In genomic region chr9:121285835-121286687, GRCh38 we compare ENCODE assay signal across 8 cellular contexts. TPM values are rescaled to one million over a fixed set of nuclear protein-coding genes. Genes with fewer than 3 reads are reported as not detected.
DNase-seq lines count a peak whose midpoint lies in the region; ATAC-seq, FAIRE-seq and TF ChIP-seq lines count a peak whose summit lies in the region.

No MANE protein-coding gene starts in this region.

- H3K27me3 Mint-ChIP-seq in astrocyte (ENCODE audit: low read depth, unreplicated experiment): no peaks in the 10 kb centered on the region

- no peaks in the 10 kb centered on the region for H3K27me3 ChIP-seq in astrocyte (ENCODE audit: insufficient read depth, low read length)
- no peaks in the 10 kb centered on the region for H3K27me3 ChIP-seq in skeletal muscle tissue (ENCODE audit: control insufficient read depth in 3 of 3, insufficient read depth in 3 of 3, low read length in 3 of 3)

- H3K4me3 Mint-ChIP-seq in astrocyte (ENCODE audit: unreplicated experiment): peak overlapping the region; percentile 71

- H3K36me3 Mint-ChIP-seq in activated naive CD4-positive, alpha-beta T cell treated with anti-CD3 and anti-CD28 coated beads, Interleukin-2, amount 50 U/mL, for 72 hours: no peaks in the 10 kb centered on the region
- peaks cover 30% of the 10 kb centered on the region for H3K36me3 Mint-ChIP-seq in astrocyte (ENCODE audit: low read depth, unreplicated experiment)

- TF ChIP-seq CTCF in astrocyte (IDR thresholded peaks at IDR 0.05; ENCODE audit: insufficient read depth, low read depth, low read length): no peak

- H3K27ac ChIP-seq in astrocyte (ENCODE audit: low read depth, low read length) (peak overlapping the region; percentile 97), skeletal muscle tissue (ENCODE audit: low read depth, low read length) (peak overlapping the region; percentile 98)

- H2AFZ ChIP-seq in astrocyte (ENCODE audit: low read depth, low read length): peak overlapping the region; percentile 41

- H3K4me1 ChIP-seq in astrocyte (ENCODE audit: insufficient read depth, low read length) (peaks cover 63% of the 10 kb centered on the region), skeletal muscle tissue (ENCODE audit: control insufficient read depth in 3 of 3, insufficient read depth in 3 of 3, low read length in 3 of 3) (peaks cover 83 to 90% (median 88%) of the 10 kb centered on the region in 3 donors)

- H3K4me2 ChIP-seq in astrocyte (ENCODE audit: low read length): peak overlapping the region; percentile 81

- no peak for ATAC-seq in activated naive CD4-positive, alpha-beta T cell treated with anti-CD3 and anti-CD28 coated beads, Interleukin-2, amount 50 U/mL, for 72 hours
- ATAC-seq in GM18520 (IDR thresholded peaks at IDR 0.05; ENCODE audit: unreplicated experiment) (no peak), HG03139 (IDR thresholded peaks at IDR 0.05; ENCODE audit: unreplicated experiment) (no peak)

- peaks cover 5% of the 10 kb centered on the region for H3K36me3 ChIP-seq in astrocyte (ENCODE audit: insufficient read depth, low read length)
- peaks cover 0 to 6% (median 2%) of the 10 kb centered on the region in 3 donors for H3K36me3 ChIP-seq in skeletal muscle tissue (ENCODE audit: control insufficient read depth in 3 of 3, insufficient read depth in 3 of 3, low read length in 3 of 3)

- H3K4me3 ChIP-seq in astrocyte (ENCODE audit: insufficient read depth, low read depth, low read length) (no peak overlapping the region), iPS-18c (ENCODE audit: insufficient read depth, low read depth, low read length) (peak overlapping the region; percentile 29; the same call in 1 of the 2 replicates), skeletal muscle tissue (ENCODE audit: low read length in 3 of 3) (peak overlapping the region; percentile 65 to 75 (median 70))

- no peak for DNase-seq in activated naive CD4-positive, alpha-beta T cell treated with anti-CD3 and anti-CD28 coated beads, Interleukin-2, amount 50 U/mL, for 72 hours (ENCODE audit: low spot score in 2 of 2)
- no peak for DNase-seq in activated naive CD4-positive, alpha-beta T cell (lab: John Stamatoyannopoulos, UW)
- DNase-seq in astrocyte (ENCODE audit: low read depth) (peak; percentile 56), NCI-H748 (lab: John Stamatoyannopoulos, UW; ENCODE audit: unreplicated experiment) (no peak)

- H3K4me1 Mint-ChIP-seq in astrocyte (ENCODE audit: low read depth, unreplicated experiment): peaks cover 60% of the 10 kb centered on the region

- H3K9me3 Mint-ChIP-seq in activated naive CD4-positive, alpha-beta T cell treated with anti-CD3 and anti-CD28 coated beads, Interleukin-2, amount 50 U/mL, for 72 hours: no peaks in the 10 kb centered on the region
- H3K9me3 Mint-ChIP-seq in astrocyte (ENCODE audit: unreplicated experiment): peaks cover 2% of the 10 kb centered on the region

- peaks cover 20% of the 10 kb centered on the region for H3K79me2 ChIP-seq in astrocyte (ENCODE audit: insufficient read depth, low read length)

- no peaks in the 10 kb centered on the region for H4K20me1 ChIP-seq in astrocyte (ENCODE audit: insufficient read depth, low read length)

- no peak for FAIRE-seq in astrocyte (lab: Jason Lieb, UNC)

- peak overlapping the region; percentile 65 to 74 for H3K27ac Mint-ChIP-seq in activated naive CD4-positive, alpha-beta T cell treated with anti-CD3 and anti-CD28 coated beads, Interleukin-2, amount 50 U/mL, for 72 hours
- peak overlapping the region; percentile 99 for H3K27ac Mint-ChIP-seq in astrocyte (ENCODE audit: unreplicated experiment)

- H3K9me3 ChIP-seq in astrocyte (ENCODE audit: insufficient read depth, low read depth, low read length): no peaks in the 10 kb centered on the region
- H3K9me3 ChIP-seq in iPS-18c (ENCODE audit: control insufficient read depth, insufficient read depth, low read length): no peaks in the 10 kb centered on the region
- no peaks in the 10 kb centered on the region for H3K9me3 ChIP-seq in skeletal muscle tissue (ENCODE audit: control insufficient read depth in 3 of 3, low read length in 3 of 3)

- H3K9ac ChIP-seq in astrocyte (ENCODE audit: low read length): peak overlapping the region; percentile 82
- peak overlapping the region; percentile 84 to 90 (median 88) for H3K9ac ChIP-seq in skeletal muscle tissue (ENCODE audit: low read depth in 1 of 3, low read length in 3 of 3)

RNA-seq across cellular contexts. Expression of gene GSN, which starts 18.1 kb away (rescaled TPM):
- total RNA-seq in activated naive CD4-positive, alpha-beta T cell treated with anti-CD3 and anti-CD28 coated beads, Interleukin-2, amount 50 U/mL, for 72 hours: 1 to 10 TPM; 3.5 to 5.8 TPM
- 260 and 357 TPM in 2 replicates for total RNA-seq in astrocyte
- 342 TPM for total RNA-seq in skeletal muscle tissue

Comparison
In these comparisons a context has a peak if more than half of its experiments do, and no peak if none do; other contexts are left out.
1. RNA of gene GSN, which starts 18.1 kb away (total RNA-seq): 342 TPM in skeletal muscle tissue (single experiment) and 260 to 357 TPM in astrocyte; 3.5 to 5.8 TPM in activated naive CD4-positive, alpha-beta T cell treated with anti-CD3 and anti-CD28 coated beads, Interleukin-2, amount 50 U/mL, for 72 hours; every median in the first group is over 10 times any median in the second.